8 cellular contexts compared by ENCODE assay signal in the genomic region with DNA sequence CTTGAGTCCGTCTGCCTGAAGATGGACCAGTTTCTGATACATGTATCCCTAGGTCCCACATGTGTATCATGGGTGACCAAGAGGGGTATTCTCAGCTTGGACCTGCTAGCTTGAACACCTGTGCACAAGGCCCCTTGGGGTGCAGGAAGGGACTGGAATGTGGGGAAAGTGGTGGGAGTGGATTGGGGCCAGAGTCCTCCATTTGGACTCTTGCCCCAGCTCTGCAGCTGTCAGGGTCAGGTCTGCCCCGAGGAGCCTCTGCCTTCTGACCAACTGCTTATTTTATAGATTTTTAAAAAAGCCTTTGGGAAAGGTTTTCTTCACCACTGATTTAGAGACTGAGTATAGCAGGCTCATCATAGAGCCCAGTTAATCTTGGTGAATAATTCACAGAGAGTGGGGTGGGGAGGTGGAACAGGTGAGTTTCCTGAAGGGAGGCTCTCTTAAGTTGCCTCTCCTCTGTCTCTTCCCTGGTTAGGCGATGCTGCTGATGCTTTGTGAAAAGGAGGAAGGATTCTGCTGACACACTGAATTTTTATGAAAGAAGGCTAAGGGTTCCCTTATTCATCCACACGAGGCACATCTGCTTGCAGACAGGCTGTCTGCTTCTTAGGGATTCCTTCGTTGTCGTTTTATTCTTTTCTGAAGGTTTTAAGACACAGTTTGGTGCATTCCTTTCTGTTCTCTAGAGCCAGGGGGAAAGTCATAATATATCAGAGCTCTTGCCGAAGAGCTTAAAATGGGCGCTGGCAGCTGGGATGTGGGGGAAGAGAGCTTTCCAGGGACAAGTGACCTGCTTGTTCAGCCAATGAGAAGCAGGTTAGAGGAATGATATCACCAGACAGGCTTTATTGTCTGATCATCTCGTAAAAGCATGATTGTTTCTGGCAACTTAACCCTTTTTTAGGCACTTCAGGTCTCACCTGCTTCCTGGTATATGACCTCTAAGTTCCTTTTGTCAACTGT. TPM values are rescaled to one million over a fixed set of nuclear protein-coding genes. Genes with fewer than 3 reads are reported as not detected.
A peak's percentile ranks its signal among the peaks of the same experiment; 100 is the strongest.
DNase-seq lines count a peak whose midpoint lies in the region; ATAC-seq and TF ChIP-seq lines count a peak whose summit lies in the region.

No MANE protein-coding gene starts in this region.

- H3K36me3 ChIP-seq in rectal smooth muscle tissue (ENCODE audit: control insufficient read depth, insufficient read depth, low read length), result no peaks in the 10 kb centered on the region

- no peak overlapping the region for H3K27ac ChIP-seq in rectal smooth muscle tissue (ENCODE audit: low read depth, low read length)

- H3K9ac ChIP-seq in rectal smooth muscle tissue (ENCODE audit: low read length), result no peak overlapping the region

- ATAC-seq in GM21390 (IDR thresholded peaks at IDR 0.05; ENCODE audit: unreplicated experiment) (no peak), GM19035 (IDR thresholded peaks at IDR 0.05; ENCODE audit: unreplicated experiment) (no peak), HG02642 (IDR thresholded peaks at IDR 0.05; ENCODE audit: poor library complexity, unreplicated experiment) (no peak), HG03460 (IDR thresholded peaks at IDR 0.05; ENCODE audit: unreplicated experiment) (no peak)

- POLR2A ChIA-PET in HEK293T (lab: Yijun Ruan, JAX), result no interaction called here

- H3K4me3 ChIP-seq in fibroblast of villous mesenchyme (ENCODE audit: low read depth, low read length) (no peak overlapping the region), rectal smooth muscle tissue (ENCODE audit: low read length) (peak overlapping the region; percentile 14)

- DNase-seq in HEK293T (ENCODE audit: extremely low spot score), result peak; percentile 41
- peak; percentile 74 for DNase-seq in NCI-H82 (lab: John Stamatoyannopoulos, UW)
- DNase-seq in fibroblast of villous mesenchyme (ENCODE audit: low read depth), result peak; percentile 29

- H3K27me3 ChIP-seq in rectal smooth muscle tissue (ENCODE audit: control insufficient read depth, insufficient read depth, low read length), result no peaks in the 10 kb centered on the region

- CTCF ChIA-PET in HEK293T (lab: Yijun Ruan, JAX), result interaction anchor here (0.5 kb wide), 1 partner anchor 92 kb away, joined by 3 read pairs; no protein-coding TSS in a partner anchor

- no peak for TF ChIP-seq CTCF in fibroblast of villous mesenchyme (IDR thresholded peaks at IDR 0.05; ENCODE audit: insufficient read depth, low read depth, low read length)

- H3K4me1 ChIP-seq in rectal smooth muscle tissue (ENCODE audit: control insufficient read depth, insufficient read depth, low read length), result peaks cover 5% of the 10 kb centered on the region

TF ChIP-seq in HEK293T, 16 proteins besides CTCF, POLR2A, EP300 and RAD21:
- TF ChIP-seq ELF4 (IDR thresholded peaks at IDR 0.05) (no peak), L3MBTL2 (conservative IDR thresholded peaks at IDR 0.05) (no peak), BHLHE40 (IDR thresholded peaks at IDR 0.05; ENCODE audit: borderline replicate concordance) (no peak), ARNT (IDR thresholded peaks at IDR 0.05) (no peak)

RNA-seq across cellular contexts. Expression of a gene that starts 19.9 kb away (rescaled TPM):
- total RNA-seq in fibroblast of villous mesenchyme, result 16.8 and 20.3 TPM in 2 replicates
